Comparison of ENCODE assay signal across 24 cellular contexts in genomic region chr13:28638756-28639155, GRCh38. TPM values are rescaled to one million over a fixed set of nuclear protein-coding genes. Genes with fewer than 3 reads are reported as not detected.
DNase-seq lines count a peak whose midpoint lies in the region; ATAC-seq and TF ChIP-seq lines count a peak whose summit lies in the region.
"Had no signal": no experiment of that assay in that cellular context is flagged by ENCODE, and none has a peak within 500 bp of the region (broad histone marks: within the 10 kb centered on the region; RNA-seq: fewer than 3 reads in every experiment).

No MANE protein-coding gene starts in this region.

- BruUV-seq in OCI-LY7 (replicated peaks; lab: Mats Ljungman, UMichigan), result no TSS peak

- intact Hi-C loops in OCI-LY7 (cut with micrococcal nuclease; ENCODE audit: unreplicated experiment) (loop anchor here (5.0 to 10.0 kb wide), 3 partner anchors 366 to 634 kb away; no protein-coding TSS in a partner anchor), gastrocnemius medialis (cut with DNase I; ENCODE audit: low total_unique reads) (loop anchor here (5.0 kb wide), 1 partner anchor 146 kb away; no protein-coding TSS in a partner anchor)

- ATAC-seq in gastrocnemius medialis, result no peak
- ATAC-seq: HCT116, PC-3, Right ventricle myocardium inferior had no signal

- H4K20me1 ChIP-seq in BLaER1, result no peaks in the 10 kb centered on the region
- no peaks in the 10 kb centered on the region for H4K20me1 ChIP-seq in OCI-LY7 (ENCODE audit: insufficient read depth, low read length)

- H3K27ac ChIP-seq in BLaER1 (peak overlapping the region; percentile 72), HEK293 (ENCODE audit: extremely low read depth, low read depth, low read length) (no peak overlapping the region), OCI-LY7 (ENCODE audit: low read depth, low read length, poor library complexity, severe bottlenecking) (no peak overlapping the region), gastrocnemius medialis (peak overlapping the region in 3 of 4 donors; percentile 60 to 66 (median 60)), WERI-Rb-1 (no peak overlapping the region)
- H3K27ac ChIP-seq: SJCRH30 had no signal

- TF ChIP-seq CTCF in HEK293 (tag by site-specific recombination; IDR thresholded peaks at IDR 0.05) (no peak), OCI-LY7 (conservative IDR thresholded peaks at IDR 0.05; ENCODE audit: low read length) (no peak), gastrocnemius medialis (IDR thresholded peaks at IDR 0.05 in 4 of 5, conservative IDR thresholded peaks at IDR 0.05 in 1 of 5) (no peak), WERI-Rb-1 (IDR thresholded peaks at IDR 0.05; ENCODE audit: low read depth, low read length) (no peak)

- CTCF ChIA-PET in HEK293 (lab: Yijun Ruan, JAX), result interaction anchor here (0.5 to 1.7 kb wide), 5 partner anchors 17 to 867 kb away, joined by 3 to 4 read pairs (median 3); no protein-coding TSS in a partner anchor
- CTCF ChIA-PET in OCI-LY7 (lab: Charles Lee; ENCODE audit: unreplicated experiment), result no interaction called here

- no peaks in the 10 kb centered on the region for H3K9me2 ChIP-seq in OCI-LY7 (ENCODE audit: insufficient read depth, low read length)

- no peaks in the 10 kb centered on the region for H3K79me2 ChIP-seq in OCI-LY7 (ENCODE audit: insufficient read depth, low read depth, low read length)

- DNase-seq in OCI-LY7 (ENCODE audit: low spot score), result no peak
- DNase-seq in gastrocnemius medialis, result no peak
- DNase-seq in WERI-Rb-1, result no peak
- DNase-seq in RKO (ENCODE audit: low spot score), result no peak
- no peak for DNase-seq in NK-92 treated with Interleukin-12 subunit alpha and Interleukin-12 subunit beta, amount 100 ng/mL, for 24 hours (lab: John Stamatoyannopoulos, UW)
- DNase-seq: C1 segment of cervical spinal cord; CD4-positive, alpha-beta memory T cell; COR-L47; KBM-7; MM.1S; NCI-H1048; NCI-H1417 treated with DMSO at 0.1 percent for 48 hours; NCI-H1694 treated with DMSO at 0.1 percent for 48 hours; NCI-H2081; NCI-H2171; NCI-H226; NCI-H510A; NCI-H69; PC-3; SJCRH30 had no signal

- H2AFZ ChIP-seq in OCI-LY7 (ENCODE audit: low read length), result peak overlapping the region; percentile 40; the same call in 1 of the 2 replicates

- no peaks in the 10 kb centered on the region for H3K36me3 ChIP-seq in BLaER1
- H3K36me3 ChIP-seq in HEK293 (ENCODE audit: control insufficient read depth in 2 of 2, insufficient read depth in 1 of 2, low read length in 2 of 2), result no peaks in the 10 kb centered on the region
- no peaks in the 10 kb centered on the region for H3K36me3 ChIP-seq in OCI-LY7 (ENCODE audit: insufficient read depth, low read length)
- no peaks in the 10 kb centered on the region for H3K36me3 ChIP-seq in gastrocnemius medialis
- no peaks in the 10 kb centered on the region for H3K36me3 ChIP-seq in WERI-Rb-1
- H3K36me3 ChIP-seq: SJCRH30 had no signal

- H3K9me3 ChIP-seq in BLaER1, result peaks cover 6% of the 10 kb centered on the region
- no peaks in the 10 kb centered on the region for H3K9me3 ChIP-seq in HEK293 (ENCODE audit: control insufficient read depth, insufficient read depth, low read depth, low read length)
- H3K9me3 ChIP-seq in OCI-LY7 (ENCODE audit: low read length), result no peaks in the 10 kb centered on the region
- H3K9me3 ChIP-seq in gastrocnemius medialis, result no peaks in the 10 kb centered on the region
- no peaks in the 10 kb centered on the region for H3K9me3 ChIP-seq in WERI-Rb-1 (ENCODE audit: severe bottlenecking)
- H3K9me3 ChIP-seq: SJCRH30 had no signal

- H3K4me2 ChIP-seq in BLaER1 (peak overlapping the region; percentile 82), OCI-LY7 (ENCODE audit: low read length) (no peak overlapping the region)

- H3K27me3 ChIP-seq in BLaER1, result no peaks in the 10 kb centered on the region
- H3K27me3 ChIP-seq in gastrocnemius medialis, result no peaks in the 10 kb centered on the region
- no peaks in the 10 kb centered on the region for H3K27me3 ChIP-seq in WERI-Rb-1 (ENCODE audit: insufficient read depth, low read depth, severe bottlenecking)
- H3K27me3 ChIP-seq: SJCRH30 had no signal

- H3K9ac ChIP-seq in BLaER1, result peak overlapping the region; percentile 43; the same call in 1 of the 2 replicates

- in situ Hi-C loops in gastrocnemius medialis (cut with MboI; ENCODE audit: low sequenced_read_pairs in 4 of 4), result loop anchor here in 3 of 4 donors (10.0 to 25.0 kb wide), 2 partner anchors 314 to 326 kb away; no protein-coding TSS in a partner anchor

- peaks cover 56% of the 10 kb centered on the region for H3K4me1 ChIP-seq in BLaER1
- no peaks in the 10 kb centered on the region for H3K4me1 ChIP-seq in HEK293 (ENCODE audit: control insufficient read depth, insufficient read depth, low read length)
- peaks cover 29% of the 10 kb centered on the region for H3K4me1 ChIP-seq in OCI-LY7 (ENCODE audit: insufficient read depth, low read length, poor library complexity, severe bottlenecking)
- peaks cover 0 to 16% of the 10 kb centered on the region in 2 donors for H3K4me1 ChIP-seq in gastrocnemius medialis

- no peak for TF ChIP-seq POLR2A in gastrocnemius medialis (IDR thresholded peaks at IDR 0.05)

- no peak overlapping the region for H3K4me3 ChIP-seq in BLaER1
- H3K4me3 ChIP-seq in HEK293 (ENCODE audit: low read depth, low read length), result no peak overlapping the region
- H3K4me3 ChIP-seq in OCI-LY7 (ENCODE audit: low read depth, low read length, poor library complexity, severe bottlenecking), result no peak overlapping the region
- no peak overlapping the region for H3K4me3 ChIP-seq in gastrocnemius medialis
- no peak overlapping the region for H3K4me3 ChIP-seq in WERI-Rb-1 (ENCODE audit: low read depth, low read length)
- H3K4me3 ChIP-seq: SJCRH30 had no signal

- POLR2A ChIA-PET in HEK293 (lab: Yijun Ruan, JAX) (interaction anchor here (0.7 kb wide), 1 partner anchor 510 kb away, joined by 3 read pairs; no protein-coding TSS in a partner anchor), OCI-LY7 (lab: Charles Lee) (interaction anchor here (0.6 to 5.7 kb wide), 8 partner anchors 9 to 310 kb away, joined by 3 to 52 read pairs (median 4); partner anchors contain the start of gene POMP)

TF ChIP-seq in HEK293, 187 proteins besides CTCF, POLR2A, EP300 and RAD21:
- no peak for TF ChIP-seq BCL11B (tag by site-specific recombination; IDR thresholded peaks at IDR 0.05; ENCODE audit: low read depth)
- TF ChIP-seq PRDM10 (tag by site-specific recombination; IDR thresholded peaks at IDR 0.05), result peak; percentile 56

RNA-seq across cellular contexts. Expression of gene POMP, which starts 20.2 kb away (rescaled TPM):
- total RNA-seq in OCI-LY7 (2014; rRNA removed; shearing (Covaris generic)), result 46.6 and 46.7 TPM in 2 replicates
- total RNA-seq in OCI-LY7 (2022) (61.9 and 79.0 TPM in 2 replicates), gastrocnemius medialis (100 to 1,000 TPM; 162 to 188 (median 176) TPM)

Comparison
In these comparisons a context has a peak if more than half of its experiments do, and no peak if none do; other contexts are left out.
1. H3K27ac ChIP-seq: peak in BLaER1 (single experiment) and gastrocnemius medialis (3 of 4); none in HEK293 (single experiment), OCI-LY7 (single experiment) and WERI-Rb-1 (single experiment).